In genomic region chr3:32662638-32663037, GRCh38 we compare ENCODE assay signal across 2 cellular contexts.
TF ChIP-seq lines count a peak whose summit lies in the region.

No MANE protein-coding gene starts in this region.

TF ChIP-seq in HCT116, 20 proteins besides CTCF, POLR2A, EP300 and RAD21:
- TF ChIP-seq, protein P1, sequence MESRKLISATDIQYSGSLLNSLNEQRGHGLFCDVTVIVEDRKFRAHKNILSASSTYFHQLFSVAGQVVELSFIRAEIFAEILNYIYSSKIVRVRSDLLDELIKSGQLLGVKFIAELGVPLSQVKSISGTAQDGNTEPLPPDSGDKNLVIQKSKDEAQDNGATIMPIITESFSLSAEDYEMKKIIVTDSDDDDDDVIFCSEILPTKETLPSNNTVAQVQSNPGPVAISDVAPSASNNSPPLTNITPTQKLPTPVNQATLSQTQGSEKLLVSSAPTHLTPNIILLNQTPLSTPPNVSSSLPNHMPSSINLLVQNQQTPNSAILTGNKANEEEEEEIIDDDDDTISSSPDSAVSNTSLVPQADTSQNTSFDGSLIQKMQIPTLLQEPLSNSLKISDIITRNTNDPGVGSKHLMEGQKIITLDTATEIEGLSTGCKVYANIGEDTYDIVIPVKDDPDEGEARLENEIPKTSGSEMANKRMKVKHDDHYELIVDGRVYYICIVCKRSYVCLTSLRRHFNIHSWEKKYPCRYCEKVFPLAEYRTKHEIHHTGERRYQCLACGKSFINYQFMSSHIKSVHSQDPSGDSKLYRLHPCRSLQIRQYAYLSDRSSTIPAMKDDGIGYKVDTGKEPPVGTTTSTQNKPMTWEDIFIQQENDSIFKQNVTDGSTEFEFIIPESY (IDR thresholded peaks at IDR 0.05; ENCODE audit: extremely low read depth, insufficient replicate concordance, low read length) = no peak
- TF ChIP-seq ELF1 (IDR thresholded peaks at IDR 0.05; ENCODE audit: borderline replicate concordance, low read depth) (no peak), SRF (IDR thresholded peaks at IDR 0.05; ENCODE audit: low read depth) (no peak), ZFX (IDR thresholded peaks at IDR 0.05) (no peak), FOSL1 (IDR thresholded peaks at IDR 0.05; ENCODE audit: low read depth) (no peak), REST (IDR thresholded peaks at IDR 0.05; ENCODE audit: low read depth) (no peak), CEBPB (IDR thresholded peaks at IDR 0.05; ENCODE audit: low read depth) (no peak), SP1 (IDR thresholded peaks at IDR 0.05; ENCODE audit: low read depth) (no peak), SIN3A (IDR thresholded peaks at IDR 0.05; ENCODE audit: low read depth) (no peak), TCF7L2 (IDR thresholded peaks at IDR 0.05; ENCODE audit: borderline replicate concordance, extremely low read depth, insufficient read depth, insufficient read length) (no peak), EZH2 (IDR thresholded peaks at IDR 0.05) (no peak), CBX3 (IDR thresholded peaks at IDR 0.05; ENCODE audit: low read depth) (no peak), POLR2AphosphoS5 (IDR thresholded peaks at IDR 0.05; ENCODE audit: low read depth, low read length) (no peak), YY1 (IDR thresholded peaks at IDR 0.05; ENCODE audit: extremely low read depth, insufficient replicate concordance, low read depth, low read length) (no peak), ZNF274 (IDR thresholded peaks at IDR 0.05; ENCODE audit: low read depth, low read length) (no peak), EGR1 (IDR thresholded peaks at IDR 0.05; ENCODE audit: low read depth) (no peak), JUND (IDR thresholded peaks at IDR 0.05) (no peak), EZH2phosphoT487 (IDR thresholded peaks at IDR 0.05; ENCODE audit: borderline replicate concordance) (no peak)
- TF ChIP-seq, protein P2, sequence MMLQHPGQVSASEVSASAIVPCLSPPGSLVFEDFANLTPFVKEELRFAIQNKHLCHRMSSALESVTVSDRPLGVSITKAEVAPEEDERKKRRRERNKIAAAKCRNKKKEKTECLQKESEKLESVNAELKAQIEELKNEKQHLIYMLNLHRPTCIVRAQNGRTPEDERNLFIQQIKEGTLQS (IDR thresholded peaks at IDR 0.05) = no peak
- TF ChIP-seq, protein P3, sequence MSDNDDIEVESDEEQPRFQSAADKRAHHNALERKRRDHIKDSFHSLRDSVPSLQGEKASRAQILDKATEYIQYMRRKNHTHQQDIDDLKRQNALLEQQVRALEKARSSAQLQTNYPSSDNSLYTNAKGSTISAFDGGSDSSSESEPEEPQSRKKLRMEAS (IDR thresholded peaks at IDR 0.05) = no peak
TF ChIP-seq in HCT116: peak in this region for 0.

TF ChIP-seq in HepG2, 621 proteins besides CTCF, POLR2A, EP300 and RAD21 (continues in another document):
- TF ChIP-seq SAP130 (CRISPR knock-in tag; IDR thresholded peaks at IDR 0.05; ENCODE audit: low read depth) = peak; percentile 31; the same call in 1 of the 2 replicates
- TF ChIP-seq FOXP1 (IDR thresholded peaks at IDR 0.05) = no peak
- TF ChIP-seq FOXP1 (CRISPR knock-in tag; IDR thresholded peaks at IDR 0.05) = no peak
- no peak for TF ChIP-seq SOX13 (IDR thresholded peaks at IDR 0.05)
- TF ChIP-seq SOX13 (CRISPR knock-in tag; conservative IDR thresholded peaks at IDR 0.05 in 1 of 2, IDR thresholded peaks at IDR 0.05 in 1 of 2) = peak in 1 of 2 experiments; percentile 7; a peak in 1 of 4 replicates
- TF ChIP-seq ETV5 (CRISPR knock-in tag; IDR thresholded peaks at IDR 0.05; ENCODE audit: borderline replicate concordance) = 0 out of 2 replicates have a peak, but pooled peaks have one; percentile 17
- TF ChIP-seq FOXJ3 (CRISPR knock-in tag; IDR thresholded peaks at IDR 0.05; ENCODE audit: borderline replicate concordance) = no peak
- TF ChIP-seq, protein P4, sequence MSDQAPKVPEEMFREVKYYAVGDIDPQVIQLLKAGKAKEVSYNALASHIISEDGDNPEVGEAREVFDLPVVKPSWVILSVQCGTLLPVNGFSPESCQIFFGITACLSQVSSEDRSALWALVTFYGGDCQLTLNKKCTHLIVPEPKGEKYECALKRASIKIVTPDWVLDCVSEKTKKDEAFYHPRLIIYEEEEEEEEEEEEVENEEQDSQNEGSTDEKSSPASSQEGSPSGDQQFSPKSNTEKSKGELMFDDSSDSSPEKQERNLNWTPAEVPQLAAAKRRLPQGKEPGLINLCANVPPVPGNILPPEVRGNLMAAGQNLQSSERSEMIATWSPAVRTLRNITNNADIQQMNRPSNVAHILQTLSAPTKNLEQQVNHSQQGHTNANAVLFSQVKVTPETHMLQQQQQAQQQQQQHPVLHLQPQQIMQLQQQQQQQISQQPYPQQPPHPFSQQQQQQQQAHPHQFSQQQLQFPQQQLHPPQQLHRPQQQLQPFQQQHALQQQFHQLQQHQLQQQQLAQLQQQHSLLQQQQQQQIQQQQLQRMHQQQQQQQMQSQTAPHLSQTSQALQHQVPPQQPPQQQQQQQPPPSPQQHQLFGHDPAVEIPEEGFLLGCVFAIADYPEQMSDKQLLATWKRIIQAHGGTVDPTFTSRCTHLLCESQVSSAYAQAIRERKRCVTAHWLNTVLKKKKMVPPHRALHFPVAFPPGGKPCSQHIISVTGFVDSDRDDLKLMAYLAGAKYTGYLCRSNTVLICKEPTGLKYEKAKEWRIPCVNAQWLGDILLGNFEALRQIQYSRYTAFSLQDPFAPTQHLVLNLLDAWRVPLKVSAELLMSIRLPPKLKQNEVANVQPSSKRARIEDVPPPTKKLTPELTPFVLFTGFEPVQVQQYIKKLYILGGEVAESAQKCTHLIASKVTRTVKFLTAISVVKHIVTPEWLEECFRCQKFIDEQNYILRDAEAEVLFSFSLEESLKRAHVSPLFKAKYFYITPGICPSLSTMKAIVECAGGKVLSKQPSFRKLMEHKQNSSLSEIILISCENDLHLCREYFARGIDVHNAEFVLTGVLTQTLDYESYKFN (CRISPR knock-in tag; conservative IDR thresholded peaks at IDR 0.05) = peak; percentile 32; the same call in 1 of the 2 replicates
- no peak for TF ChIP-seq ADNP (CRISPR knock-in tag; IDR thresholded peaks at IDR 0.05)
- TF ChIP-seq ZKSCAN1 (IDR thresholded peaks at IDR 0.05; ENCODE audit: low read length) = no peak
- TF ChIP-seq IKZF1 (IDR thresholded peaks at IDR 0.05) = no peak
- TF ChIP-seq PRMT3 (CRISPR knock-in tag; IDR thresholded peaks at IDR 0.05; ENCODE audit: borderline replicate concordance, low read depth) = no peak
- no peak for TF ChIP-seq KDM3A (CRISPR knock-in tag; IDR thresholded peaks at IDR 0.05; ENCODE audit: low read depth)
- TF ChIP-seq, protein P5, sequence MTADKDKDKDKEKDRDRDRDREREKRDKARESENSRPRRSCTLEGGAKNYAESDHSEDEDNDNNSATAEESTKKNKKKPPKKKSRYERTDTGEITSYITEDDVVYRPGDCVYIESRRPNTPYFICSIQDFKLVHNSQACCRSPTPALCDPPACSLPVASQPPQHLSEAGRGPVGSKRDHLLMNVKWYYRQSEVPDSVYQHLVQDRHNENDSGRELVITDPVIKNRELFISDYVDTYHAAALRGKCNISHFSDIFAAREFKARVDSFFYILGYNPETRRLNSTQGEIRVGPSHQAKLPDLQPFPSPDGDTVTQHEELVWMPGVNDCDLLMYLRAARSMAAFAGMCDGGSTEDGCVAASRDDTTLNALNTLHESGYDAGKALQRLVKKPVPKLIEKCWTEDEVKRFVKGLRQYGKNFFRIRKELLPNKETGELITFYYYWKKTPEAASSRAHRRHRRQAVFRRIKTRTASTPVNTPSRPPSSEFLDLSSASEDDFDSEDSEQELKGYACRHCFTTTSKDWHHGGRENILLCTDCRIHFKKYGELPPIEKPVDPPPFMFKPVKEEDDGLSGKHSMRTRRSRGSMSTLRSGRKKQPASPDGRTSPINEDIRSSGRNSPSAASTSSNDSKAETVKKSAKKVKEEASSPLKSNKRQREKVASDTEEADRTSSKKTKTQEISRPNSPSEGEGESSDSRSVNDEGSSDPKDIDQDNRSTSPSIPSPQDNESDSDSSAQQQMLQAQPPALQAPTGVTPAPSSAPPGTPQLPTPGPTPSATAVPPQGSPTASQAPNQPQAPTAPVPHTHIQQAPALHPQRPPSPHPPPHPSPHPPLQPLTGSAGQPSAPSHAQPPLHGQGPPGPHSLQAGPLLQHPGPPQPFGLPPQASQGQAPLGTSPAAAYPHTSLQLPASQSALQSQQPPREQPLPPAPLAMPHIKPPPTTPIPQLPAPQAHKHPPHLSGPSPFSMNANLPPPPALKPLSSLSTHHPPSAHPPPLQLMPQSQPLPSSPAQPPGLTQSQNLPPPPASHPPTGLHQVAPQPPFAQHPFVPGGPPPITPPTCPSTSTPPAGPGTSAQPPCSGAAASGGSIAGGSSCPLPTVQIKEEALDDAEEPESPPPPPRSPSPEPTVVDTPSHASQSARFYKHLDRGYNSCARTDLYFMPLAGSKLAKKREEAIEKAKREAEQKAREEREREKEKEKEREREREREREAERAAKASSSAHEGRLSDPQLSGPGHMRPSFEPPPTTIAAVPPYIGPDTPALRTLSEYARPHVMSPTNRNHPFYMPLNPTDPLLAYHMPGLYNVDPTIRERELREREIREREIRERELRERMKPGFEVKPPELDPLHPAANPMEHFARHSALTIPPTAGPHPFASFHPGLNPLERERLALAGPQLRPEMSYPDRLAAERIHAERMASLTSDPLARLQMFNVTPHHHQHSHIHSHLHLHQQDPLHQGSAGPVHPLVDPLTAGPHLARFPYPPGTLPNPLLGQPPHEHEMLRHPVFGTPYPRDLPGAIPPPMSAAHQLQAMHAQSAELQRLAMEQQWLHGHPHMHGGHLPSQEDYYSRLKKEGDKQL (CRISPR knock-in tag; IDR thresholded peaks at IDR 0.05; ENCODE audit: low read depth) = no peak
- TF ChIP-seq, protein P6, sequence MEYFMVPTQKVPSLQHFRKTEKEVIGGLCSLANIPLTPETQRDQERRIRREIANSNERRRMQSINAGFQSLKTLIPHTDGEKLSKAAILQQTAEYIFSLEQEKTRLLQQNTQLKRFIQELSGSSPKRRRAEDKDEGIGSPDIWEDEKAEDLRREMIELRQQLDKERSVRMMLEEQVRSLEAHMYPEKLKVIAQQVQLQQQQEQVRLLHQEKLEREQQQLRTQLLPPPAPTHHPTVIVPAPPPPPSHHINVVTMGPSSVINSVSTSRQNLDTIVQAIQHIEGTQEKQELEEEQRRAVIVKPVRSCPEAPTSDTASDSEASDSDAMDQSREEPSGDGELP (IDR thresholded peaks at IDR 0.05; ENCODE audit: borderline replicate concordance, low read depth) = peak; percentile 28; the same call in 1 of the 2 replicates
- peak; percentile 32 for TF ChIP-seq ARID5B (CRISPR knock-in tag; IDR thresholded peaks at IDR 0.05)
- TF ChIP-seq ETV6 (CRISPR knock-in tag; conservative IDR thresholded peaks at IDR 0.05) = no peak
- TF ChIP-seq MIXL1 (CRISPR knock-in tag; IDR thresholded peaks at IDR 0.05) = peak; percentile 17; the same call in 1 of the 2 replicates
- no peak for TF ChIP-seq NCOA1 (CRISPR knock-in tag; IDR thresholded peaks at IDR 0.05)
- no peak for TF ChIP-seq ZNF224 (CRISPR knock-in tag; IDR thresholded peaks at IDR 0.05)
- TF ChIP-seq ZMYM4 (CRISPR knock-in tag; IDR thresholded peaks at IDR 0.05) = no peak
- no peak for TF ChIP-seq TBP (CRISPR knock-in tag; IDR thresholded peaks at IDR 0.05)
- TF ChIP-seq SALL1 (CRISPR knock-in tag; IDR thresholded peaks at IDR 0.05) = no peak
- no peak for TF ChIP-seq SMAD3 (CRISPR knock-in tag; IDR thresholded peaks at IDR 0.05)
- no peak for TF ChIP-seq ZNF207 (IDR thresholded peaks at IDR 0.05; ENCODE audit: borderline replicate concordance)
- TF ChIP-seq CEBPB (IDR thresholded peaks at IDR 0.05; ENCODE audit: borderline replicate concordance, low read depth, low read length) = 0 out of 2 replicates have a peak, but pooled peaks have one; percentile 9
- peak; percentile 50; the same call in 1 of the 2 replicates for TF ChIP-seq CEBPG (CRISPR knock-in tag; IDR thresholded peaks at IDR 0.05)
- TF ChIP-seq, protein P7, sequence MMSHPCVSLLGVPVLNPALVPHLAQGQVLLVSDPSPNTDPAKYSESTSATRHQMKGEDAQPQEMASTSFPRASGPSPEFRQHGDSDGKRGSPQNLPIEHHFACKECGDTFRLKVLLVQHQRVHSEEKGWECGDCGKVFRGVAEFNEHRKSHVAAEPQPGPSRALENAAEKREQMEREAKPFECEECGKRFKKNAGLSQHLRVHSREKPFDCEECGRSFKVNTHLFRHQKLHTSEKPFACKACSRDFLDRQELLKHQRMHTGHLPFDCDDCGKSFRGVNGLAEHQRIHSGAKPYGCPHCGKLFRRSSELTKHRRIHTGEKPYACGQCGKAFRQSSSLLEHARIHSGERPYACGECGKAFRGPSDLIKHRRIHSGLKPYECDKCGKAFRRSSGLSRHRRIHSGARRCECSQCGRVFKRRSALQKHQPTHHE (CRISPR knock-in tag; IDR thresholded peaks at IDR 0.05; ENCODE audit: borderline replicate concordance) = no peak
- TF ChIP-seq, protein P8, sequence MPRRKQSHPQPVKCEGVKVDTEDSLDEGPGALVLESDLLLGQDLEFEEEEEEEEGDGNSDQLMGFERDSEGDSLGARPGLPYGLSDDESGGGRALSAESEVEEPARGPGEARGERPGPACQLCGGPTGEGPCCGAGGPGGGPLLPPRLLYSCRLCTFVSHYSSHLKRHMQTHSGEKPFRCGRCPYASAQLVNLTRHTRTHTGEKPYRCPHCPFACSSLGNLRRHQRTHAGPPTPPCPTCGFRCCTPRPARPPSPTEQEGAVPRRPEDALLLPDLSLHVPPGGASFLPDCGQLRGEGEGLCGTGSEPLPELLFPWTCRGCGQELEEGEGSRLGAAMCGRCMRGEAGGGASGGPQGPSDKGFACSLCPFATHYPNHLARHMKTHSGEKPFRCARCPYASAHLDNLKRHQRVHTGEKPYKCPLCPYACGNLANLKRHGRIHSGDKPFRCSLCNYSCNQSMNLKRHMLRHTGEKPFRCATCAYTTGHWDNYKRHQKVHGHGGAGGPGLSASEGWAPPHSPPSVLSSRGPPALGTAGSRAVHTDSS (CRISPR knock-in tag; conservative IDR thresholded peaks at IDR 0.05) = no peak
- no peak for TF ChIP-seq KMT2B (CRISPR knock-in tag; IDR thresholded peaks at IDR 0.05)
